In the genomic region with DNA sequence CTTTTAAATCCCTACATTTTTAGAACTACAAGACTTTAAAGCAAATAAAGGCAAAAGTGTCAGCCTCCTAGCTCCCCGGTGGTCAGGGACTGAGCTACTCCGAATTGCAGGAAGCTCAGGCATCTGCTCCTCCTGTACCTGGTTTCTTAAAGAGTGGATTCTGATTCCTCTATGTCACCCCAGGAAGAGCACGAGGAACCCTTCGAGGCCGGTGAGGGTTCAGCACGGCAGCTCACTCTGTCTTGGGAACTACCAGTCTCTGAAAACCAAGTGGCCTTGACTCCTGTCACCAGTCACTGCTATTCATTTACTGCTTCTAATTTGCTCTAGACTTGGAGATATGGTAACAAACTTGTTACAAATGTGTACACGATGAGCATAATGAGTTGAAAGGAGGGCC, we compare ENCODE assay signal across 11 cellular contexts. TPM values are rescaled to one million over a fixed set of nuclear protein-coding genes. Genes with fewer than 3 reads are reported as not detected.
DNase-seq lines count a peak whose midpoint lies in the region; TF ChIP-seq lines count a peak whose summit lies in the region.
"Had no signal": no experiment of that assay in that cellular context is flagged by ENCODE, and none has a peak within 500 bp of the region (broad histone marks: within the 10 kb centered on the region; RNA-seq: fewer than 3 reads in every experiment).

No MANE protein-coding gene starts in this region.

- H3K27ac ChIP-seq in coronary artery, result peak overlapping the region; percentile 90 to 94
- H3K27ac ChIP-seq in muscle layer of duodenum (ENCODE audit: low read length), result peak overlapping the region; percentile 89
- H3K27ac ChIP-seq in tibial nerve, result peak overlapping the region; percentile 86 to 97 (median 94)

- TF ChIP-seq CTCF in coronary artery (IDR thresholded peaks at IDR 0.05) (no peak), tibial nerve (IDR thresholded peaks at IDR 0.05) (no peak)

- H3K36me3 ChIP-seq in muscle layer of duodenum (ENCODE audit: control insufficient read depth in 1 of 2, insufficient read depth in 2 of 2, low read length in 2 of 2) (peaks cover 0 to 14% of the 10 kb centered on the region in 2 donors), tibial nerve (no peaks in the 10 kb centered on the region)

- H3K27me3 ChIP-seq in muscle layer of duodenum (ENCODE audit: low read depth, low read length) (no peaks in the 10 kb centered on the region), tibial nerve (no peaks in the 10 kb centered on the region)

- DNase-seq in DMS 273 (lab: John Stamatoyannopoulos, UW; ENCODE audit: unreplicated experiment) (peak; percentile 36), DMS 273 treated with DMSO at 0.1 percent for 48 hours (lab: John Stamatoyannopoulos, UW) (no peak), coronary artery (ENCODE audit: low spot score) (no peak), tibial nerve (ENCODE audit: low spot score in 2 of 2) (no peak), AG08396 (ENCODE audit: low spot score) (no peak), germinal center (ENCODE audit: low spot score) (no peak), HuH-7 (ENCODE audit: low spot score) (no peak)
- DNase-seq: 8988T; MM.1S; stimulated activated naive CD8-positive, alpha-beta T cell treated with anti-CD3 and anti-CD28 coated beads, Interleukin-15, amount 100 ng/mL, for 72 hours had no signal

- no peak for TF ChIP-seq POLR2A in tibial nerve (IDR thresholded peaks at IDR 0.05)

- H3K4me3 ChIP-seq in coronary artery (peak overlapping the region; percentile 84), muscle layer of duodenum (ENCODE audit: low read depth in 1 of 2, low read length in 2 of 2) (peak overlapping the region; percentile 20 to 22), tibial nerve (no peak overlapping the region)

- WGBS in tibial nerve, 2 donors, result 39 to 46% methylated on average over 7 of the region's 7 CpGs

- H3K9me3 ChIP-seq in muscle layer of duodenum (ENCODE audit: control insufficient read depth in 1 of 2, low read length in 2 of 2) (no peaks in the 10 kb centered on the region), tibial nerve (no peaks in the 10 kb centered on the region)

- no peak for TF ChIP-seq EP300 in tibial nerve (IDR thresholded peaks at IDR 0.05)

- H3K4me1 ChIP-seq in muscle layer of duodenum (ENCODE audit: control insufficient read depth in 1 of 2, insufficient read depth in 2 of 2, low read length in 2 of 2), result peaks cover 26 to 50% of the 10 kb centered on the region in 2 donors
- H3K4me1 ChIP-seq in tibial nerve, result peaks cover 0 to 80% (median 35%) of the 10 kb centered on the region in 4 donors

RNA-seq across cellular contexts. Expression of a gene that starts 2.3 kb away (rescaled TPM):
- 10 to 100 TPM in 2 of 4 donors, 1 to 10 TPM in 2; 8.2 to 18.6 (median 9.8) TPM for total RNA-seq in tibial nerve

RNA-seq across cellular contexts. Expression of a gene that starts 34.2 kb away (rescaled TPM):
- 10 to 100 TPM; 11.6 to 17.4 (median 15.7) TPM for total RNA-seq in tibial nerve

RNA-seq across cellular contexts. Expression of a gene that starts 46.3 kb away (rescaled TPM):
- total RNA-seq in tibial nerve, result 10 to 100 TPM in 2 of 4 donors, 1 to 10 TPM in 2; 4.4 to 18.6 (median 12.4) TPM

Comparison
In these comparisons a context has a peak if more than half of its experiments do, and no peak if none do; other contexts are left out.
1. H3K4me3 ChIP-seq: peak in coronary artery (single experiment) and muscle layer of duodenum (2 of 2); none in tibial nerve (0 of 4).
2. Peak in every context shown above with its lines, with median percentiles within 50 percentile points of each other: H3K27ac ChIP-seq.